Comparison of ENCODE assay signal across 8 cellular contexts in the genomic region with DNA sequence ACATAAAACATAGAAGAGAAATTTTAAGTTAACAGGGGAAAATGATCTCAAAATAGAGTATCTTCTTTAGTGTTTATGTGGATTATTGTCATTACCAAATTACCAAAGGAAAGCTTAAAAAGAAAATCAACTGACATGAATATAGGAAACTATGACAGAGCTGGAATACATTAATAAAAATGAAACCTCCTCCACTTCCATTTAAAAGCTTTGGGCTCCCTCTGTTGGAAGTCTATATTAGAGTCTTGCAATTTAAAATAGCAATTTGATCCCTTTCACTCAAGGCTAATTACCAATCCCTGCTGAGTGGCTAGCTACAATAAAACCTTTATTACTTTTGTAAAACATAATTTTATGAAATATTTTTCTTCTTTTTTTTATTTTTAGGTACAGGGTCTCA.
DNase-seq lines count a peak whose midpoint lies in the region; ATAC-seq and TF ChIP-seq lines count a peak whose summit lies in the region.

No MANE protein-coding gene starts in this region.

- ATAC-seq in gastrocnemius medialis: peak; percentile 68 to 71

- no peak for TF ChIP-seq POLR2A in gastrocnemius medialis (IDR thresholded peaks at IDR 0.05)

- no peaks in the 10 kb centered on the region for H3K36me3 ChIP-seq in gastrocnemius medialis

- H3K4me1 ChIP-seq in gastrocnemius medialis: peaks cover 20 to 37% of the 10 kb centered on the region in 2 donors

- no peak overlapping the region for H3K4me3 ChIP-seq in fibroblast of the aortic adventitia (ENCODE audit: low read depth, low read length)
- no peak overlapping the region for H3K4me3 ChIP-seq in gastrocnemius medialis

- TF ChIP-seq CTCF in LNCAP (IDR thresholded peaks at IDR 0.05) (peak; percentile 60), fibroblast of the aortic adventitia (IDR thresholded peaks at IDR 0.05; ENCODE audit: insufficient read depth, low read length) (peak; percentile 32), gastrocnemius medialis (IDR thresholded peaks at IDR 0.05 in 4 of 5, conservative IDR thresholded peaks at IDR 0.05 in 1 of 5) (peak in 4 of 5 experiments; percentile 20 to 52 (median 42))

- peak; percentile 63 for DNase-seq in EH (ENCODE audit: low read depth)
- DNase-seq in SK-N-DZ (ENCODE audit: low spot score): peak; percentile 8
- peak; percentile 62 for DNase-seq in fibroblast of the aortic adventitia (ENCODE audit: low read depth)
- no peak for DNase-seq in gastrocnemius medialis
- no peak for DNase-seq in NCI-H187 treated with DMSO at 0.1 percent for 48 hours (lab: John Stamatoyannopoulos, UW)
- DNase-seq in nucleus accumbens (lab: John Stamatoyannopoulos, UW): no peak
- no peak for DNase-seq in activated naive CD4-positive, alpha-beta T cell (lab: John Stamatoyannopoulos, UW)

- no peak overlapping the region for H3K27ac ChIP-seq in gastrocnemius medialis

- H3K9me3 ChIP-seq in gastrocnemius medialis: no peaks in the 10 kb centered on the region

- H3K27me3 ChIP-seq in gastrocnemius medialis: no peaks in the 10 kb centered on the region

- intact Hi-C loops in gastrocnemius medialis (cut with DNase I; ENCODE audit: low total_unique reads): loop anchor here (1.0 kb wide), 1 partner anchor 312 kb away; no protein-coding TSS in a partner anchor

- in situ Hi-C loops in gastrocnemius medialis (cut with MboI; ENCODE audit: low sequenced_read_pairs in 4 of 4): loop anchor here in 1 of 4 donors (25.0 kb wide), 1 partner anchor 320 kb away; no protein-coding TSS in a partner anchor

Comparison
In these comparisons a context has a peak if more than half of its experiments do, and no peak if none do; other contexts are left out.
1. DNase-seq: peak in EH (single experiment), SK-N-DZ (single experiment) and fibroblast of the aortic adventitia (single experiment); none in gastrocnemius medialis (0 of 2), NCI-H187 treated with DMSO at 0.1 percent for 48 hours (single experiment), nucleus accumbens (0 of 56) and activated naive CD4-positive, alpha-beta T cell (0 of 4).
2. Peak in every context shown above with its lines, with median percentiles within 50 percentile points of each other: CTCF ChIP-seq.